ENCODE assay signal across 15 cellular contexts in the genomic region with DNA sequence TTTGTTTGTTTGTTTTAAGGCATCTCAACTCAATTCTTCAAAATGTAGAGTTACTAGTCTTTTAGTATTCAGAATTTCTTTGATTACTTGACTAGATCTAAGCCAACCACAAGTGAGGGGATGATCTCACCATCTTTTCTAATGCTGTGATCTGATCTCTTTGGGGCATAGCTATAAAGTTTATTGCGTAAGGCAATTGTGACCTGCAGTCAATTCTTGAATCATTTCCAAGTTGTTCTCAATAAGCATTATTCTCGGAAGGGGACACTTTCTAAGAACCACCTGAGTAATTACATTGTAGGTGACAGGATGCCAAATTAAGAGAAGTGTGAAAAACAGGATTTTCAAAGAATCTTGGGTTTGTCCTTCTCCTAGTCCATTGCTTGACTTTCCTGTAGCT. TPM values are rescaled to one million over a fixed set of nuclear protein-coding genes. Genes with fewer than 3 reads are reported as not detected.
DNase-seq lines count a peak whose midpoint lies in the region; ATAC-seq and TF ChIP-seq lines count a peak whose summit lies in the region.
"Had no signal": no experiment of that assay in that cellular context is flagged by ENCODE, and none has a peak within 500 bp of the region (broad histone marks: within the 10 kb centered on the region; RNA-seq: fewer than 3 reads in every experiment).

No MANE protein-coding gene starts in this region.

- peak; percentile 10 for DNase-seq in NCI-H1105 treated with DMSO at 0.1 percent for 48 hours (lab: John Stamatoyannopoulos, UW)
- DNase-seq in NCI-H1105 (lab: John Stamatoyannopoulos, UW): no peak
- no peak for DNase-seq in cardiac muscle cell (ENCODE audit: low read depth in 1 of 2, low spot score in 1 of 2)
- no peak for DNase-seq in Right ventricle myocardium superior
- peak; percentile 41 for DNase-seq in NCI-H69 (lab: John Stamatoyannopoulos, UW)
- DNase-seq in substantia nigra (lab: John Stamatoyannopoulos, UW): no peak
- DNase-seq in RKO (ENCODE audit: low spot score): no peak
- DNase-seq: CD8-positive, alpha-beta T cell; COR-L47; DND-41; GDM1; HFFc6 had no signal

- no peaks in the 10 kb centered on the region for H3K9me3 ChIP-seq in cardiac muscle cell (ENCODE audit: low read depth)
- H3K9me3 ChIP-seq: HAP-1 had no signal

- H3K4me1 ChIP-seq in cardiac muscle cell (ENCODE audit: low read depth): no peaks in the 10 kb centered on the region
- H3K4me1 ChIP-seq: HAP-1 had no signal

- H3K4me3 ChIP-seq in cardiac muscle cell: no peak overlapping the region
- H3K4me3 ChIP-seq: HAP-1 had no signal

- no peak for ATAC-seq in Right ventricle myocardium superior (ENCODE audit: poor library complexity)
- ATAC-seq: CD8-positive, alpha-beta T cell had no signal

- H3K27me3 ChIP-seq in cardiac muscle cell: no peaks in the 10 kb centered on the region

- intact Hi-C loops in Right ventricle myocardium superior (cut with DNase I): no loop called here

- H3K27ac ChIP-seq in cardiac muscle cell: peak overlapping the region; percentile 35
- H3K27ac ChIP-seq in substantia nigra (ENCODE audit: low read depth, low read length, poor library complexity, severe bottlenecking): no peak overlapping the region
- H3K27ac ChIP-seq: 22Rv1 had no signal

- peaks cover 29% of the 10 kb centered on the region for H3K36me3 ChIP-seq in cardiac muscle cell

- TF ChIP-seq CTCF in cardiac muscle cell (IDR thresholded peaks at IDR 0.05; ENCODE audit: low read depth, low read length): no peak

RNA-seq across cellular contexts. Expression of gene DACT1, which starts 13.1 kb away (rescaled TPM):
- total RNA-seq in cardiac muscle cell: 259 and 324 TPM in 2 replicates
- polyA plus RNA-seq in cardiac muscle cell: 197 and 291 TPM in 2 replicates
- 2.4 TPM for total RNA-seq in Right ventricle myocardium superior
- polyA plus RNA-seq: CD14-positive monocyte had no signal

Comparison
In these comparisons a context has a peak if more than half of its experiments do, and no peak if none do; other contexts are left out.
1. DNase-seq: peak in NCI-H1105 treated with DMSO at 0.1 percent for 48 hours (single experiment) and NCI-H69 (single experiment); none in NCI-H1105 (single experiment), cardiac muscle cell (0 of 2), Right ventricle myocardium superior (single experiment), substantia nigra (0 of 49) and RKO (single experiment).
2. RNA of gene DACT1, which starts 13.1 kb away (total RNA-seq): 259 to 324 TPM in cardiac muscle cell; 2.4 TPM in Right ventricle myocardium superior (single experiment); every median in the first group is over 10 times any median in the second.